In the genomic region with DNA sequence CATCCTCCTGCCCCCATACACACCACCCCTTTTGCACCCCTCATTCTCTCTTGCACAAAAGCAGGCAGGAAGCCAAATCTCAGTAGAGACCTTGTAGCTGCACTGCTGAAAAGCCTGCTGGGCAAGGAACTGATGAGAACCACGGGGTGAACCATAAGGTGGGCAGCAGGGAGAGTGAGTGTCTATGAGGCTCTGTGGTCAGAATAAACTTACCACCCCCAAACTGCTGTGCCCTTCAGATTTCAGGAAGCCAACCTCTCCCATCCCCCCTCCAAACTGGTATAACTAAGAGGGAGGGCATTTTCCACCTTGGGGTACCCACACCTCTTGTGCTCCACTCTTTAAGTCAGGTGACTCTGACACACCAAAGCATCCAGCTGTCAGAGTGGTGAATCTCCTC, we compare ENCODE assay signal across 25 cellular contexts.
"Had no signal": no experiment of that assay in that cellular context is flagged by ENCODE, and none has a peak within 500 bp of the region (broad histone marks: within the 10 kb centered on the region; RNA-seq: fewer than 3 reads in every experiment).

No MANE protein-coding gene starts in this region.

- ATAC-seq: effector memory CD8-positive, alpha-beta T cell; esophagus mucosa; foreskin keratinocyte; gastrocnemius medialis; gastroesophageal sphincter; heart left ventricle; heart right ventricle had no signal

- H3K27ac ChIP-seq: colonic mucosa, coronary artery, epithelial cell of prostate, esophagus squamous epithelium, foreskin keratinocyte, gastrocnemius medialis, gastroesophageal sphincter, heart left ventricle, heart right ventricle, hepatocyte had no signal

- H3K4me2 ChIP-seq: hepatocyte had no signal

- H2AFZ ChIP-seq: hepatocyte had no signal

- H3K27me3 ChIP-seq: colonic mucosa, dorsolateral prefrontal cortex, esophagus squamous epithelium, foreskin keratinocyte, gastrocnemius medialis, gastroesophageal sphincter, heart left ventricle, heart right ventricle, hepatocyte had no signal

- H3K36me3 ChIP-seq: colonic mucosa, esophagus squamous epithelium, gastrocnemius medialis, gastroesophageal sphincter, heart left ventricle, heart right ventricle had no signal

- H3K4me3 ChIP-seq: colonic mucosa, coronary artery, dorsolateral prefrontal cortex, esophagus squamous epithelium, gastrocnemius medialis, gastroesophageal sphincter, heart left ventricle, heart right ventricle, hepatocyte had no signal

- H3K79me2 ChIP-seq: hepatocyte had no signal

- H3K9me3 ChIP-seq: colonic mucosa, esophagus squamous epithelium, gastrocnemius medialis, gastroesophageal sphincter, heart left ventricle, heart right ventricle had no signal

- DNase-seq: colonic mucosa; cortex of kidney; dermis blood vessel endothelial cell; dorsolateral prefrontal cortex; effector CD4-positive, alpha-beta T cell; effector CD8-positive, alpha-beta T cell; effector memory CD4-positive, alpha-beta T cell; effector memory CD8-positive, alpha-beta T cell; endodermal cell; erythroblast; esophagus squamous epithelium; foreskin fibroblast; foreskin keratinocyte; foreskin melanocyte; gastrocnemius medialis; glutamatergic neuron; head of caudate nucleus; heart left ventricle; heart right ventricle; hippocampal formation had no signal

- H3K4me1 ChIP-seq: colonic mucosa, esophagus squamous epithelium, foreskin keratinocyte, gastrocnemius medialis, gastroesophageal sphincter had no signal
